ENCODE assay signal across 22 cellular contexts in genomic region chr10:68302871-68303270, GRCh38.
"Had no signal": no experiment of that assay in that cellular context is flagged by ENCODE, and none has a peak within 500 bp of the region (broad histone marks: within the 10 kb centered on the region; RNA-seq: fewer than 3 reads in every experiment).

No MANE protein-coding gene starts in this region.

- DNase-seq: natural killer cell; ovary; posterior cingulate gyrus; psoas muscle; right cardiac atrium; right lobe of liver; sigmoid colon; stimulated activated CD4-positive, alpha-beta T cell treated with anti-CD3 and anti-CD28 coated beads, Interleukin-15, amount 100 ng/mL, for 24 hours; stimulated activated CD4-positive, alpha-beta T cell treated with anti-CD3 and anti-CD28 coated beads, Interleukin-2, amount 100 ng/mL, for 24 hours; stimulated activated CD4-positive, alpha-beta T cell treated with anti-CD3 and anti-CD28 coated beads, Interleukin-2, amount 100 ng/mL, for 48 hours; stimulated activated CD4-positive, alpha-beta T cell treated with anti-CD3 and anti-CD28 coated beads, Interleukin-4, amount 100 ng/mL, for 4 hours; stimulated activated CD8-positive, alpha-beta memory T cell treated with anti-CD3 and anti-CD28 coated beads, Interleukin-4, amount 100 ng/mL, for 48 hours; stimulated activated naive CD8-positive, alpha-beta T cell treated with anti-CD3 and anti-CD28 coated beads, Interleukin-15, amount 100 ng/mL, for 72 hours; stimulated activated naive CD8-positive, alpha-beta T cell treated with anti-CD3 and anti-CD28 coated beads, Interleukin-15, Interleukin-2, amounts not matched to agents 100 U/mL and 50 U/mL, for 24 hours; testis; tibial artery; transverse colon; upper lobe of right lung; uterus had no signal

- H3K27me3 ChIP-seq: neural progenitor cell, ovary, right lobe of liver, sigmoid colon, suprapubic skin, testis, tibial artery, transverse colon, upper lobe of right lung, uterus had no signal

- H3K4me1 ChIP-seq: neural progenitor cell, psoas muscle, sigmoid colon, suprapubic skin, testis, tibial artery, upper lobe of right lung, uterus had no signal

- H3K36me3 ChIP-seq: neural progenitor cell, ovary, right lobe of liver, sigmoid colon, suprapubic skin, tibial artery, transverse colon, upper lobe of right lung, uterus had no signal

- H3K4me3 ChIP-seq: neural progenitor cell, ovary, psoas muscle, sigmoid colon, suprapubic skin, testis, tibial artery, transverse colon, upper lobe of right lung, uterus had no signal

- H3K9ac ChIP-seq: neural progenitor cell, parathyroid adenoma had no signal

- H2AFZ ChIP-seq: neural progenitor cell had no signal

- H3K4me2 ChIP-seq: neural progenitor cell had no signal

- H3K79me2 ChIP-seq: parathyroid adenoma had no signal

- H3K27ac ChIP-seq: neural progenitor cell, ovary, parathyroid adenoma, psoas muscle, sigmoid colon, suprapubic skin, testis, tibial artery, upper lobe of right lung, uterus had no signal

- H3K9me3 ChIP-seq: ovary, psoas muscle, right lobe of liver, sigmoid colon, suprapubic skin, testis, tibial artery, transverse colon, upper lobe of right lung, uterus had no signal
